Comparison of ENCODE assay signal across 20 cellular contexts in the genomic region with DNA sequence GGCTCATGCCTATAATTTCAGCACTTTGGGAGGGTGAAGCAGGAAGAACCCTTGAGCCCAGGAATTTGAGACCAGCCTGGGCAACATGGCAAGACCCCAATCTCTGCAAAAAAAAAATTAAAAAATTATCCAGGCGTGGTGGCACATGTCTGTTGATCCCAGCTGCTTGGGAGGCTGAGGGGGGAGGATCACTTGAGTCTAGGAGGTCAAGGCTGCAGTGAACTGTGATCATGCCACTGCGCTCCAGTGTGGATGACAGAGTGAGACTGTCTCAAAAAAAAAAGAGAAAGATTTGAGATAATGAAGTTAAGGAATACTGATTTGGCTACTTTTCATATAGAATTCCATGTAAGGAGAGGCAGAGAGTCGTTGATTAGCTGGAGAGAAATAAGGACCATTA.
DNase-seq lines count a peak whose midpoint lies in the region; ATAC-seq and TF ChIP-seq lines count a peak whose summit lies in the region.
"Had no signal": no experiment of that assay in that cellular context is flagged by ENCODE, and none has a peak within 500 bp of the region (broad histone marks: within the 10 kb centered on the region; RNA-seq: fewer than 3 reads in every experiment).

No MANE protein-coding gene starts in this region.

- H3K4me3 ChIP-seq in BLaER1 (no peak overlapping the region), muscle layer of duodenum (ENCODE audit: low read depth in 1 of 2, low read length in 2 of 2) (no peak overlapping the region), subcutaneous abdominal adipose tissue (ENCODE audit: low read depth in 1 of 5, low read length in 5 of 5) (no peak overlapping the region), mucosa of descending colon (no peak overlapping the region)
- H3K4me3 ChIP-seq: ovary had no signal

- no peaks in the 10 kb centered on the region for H3K27me3 ChIP-seq in BLaER1
- no peaks in the 10 kb centered on the region for H3K27me3 ChIP-seq in muscle layer of duodenum (ENCODE audit: low read depth, low read length)
- H3K27me3 ChIP-seq in subcutaneous abdominal adipose tissue (ENCODE audit: control insufficient read depth in 5 of 5, insufficient read depth in 4 of 5, low read length in 5 of 5): no peaks in the 10 kb centered on the region
- H3K27me3 ChIP-seq: ovary had no signal

- TF ChIP-seq CTCF in mucosa of descending colon (IDR thresholded peaks at IDR 0.05): no peak

- H3K4me2 ChIP-seq in BLaER1: 0 out of 2 replicates have a peak overlapping the region, but pooled peaks have one; percentile 33

- intact Hi-C loops in mucosa of descending colon (cut with DNase I, micrococcal nuclease): no loop called here

- H3K27ac ChIP-seq in BLaER1 (no peak overlapping the region), caudate nucleus (ENCODE audit: low read depth, low read length) (peak overlapping the region; percentile 50), muscle layer of duodenum (ENCODE audit: low read length) (peak overlapping the region; percentile 52), subcutaneous abdominal adipose tissue (ENCODE audit: low read depth, low read length) (peak overlapping the region; percentile 85)
- H3K27ac ChIP-seq: HL-60 had no signal

- H3K9me3 ChIP-seq in BLaER1 (no peaks in the 10 kb centered on the region), muscle layer of duodenum (ENCODE audit: control insufficient read depth in 1 of 2, low read length in 2 of 2) (no peaks in the 10 kb centered on the region), subcutaneous abdominal adipose tissue (ENCODE audit: control insufficient read depth in 5 of 5, low read length in 5 of 5) (no peaks in the 10 kb centered on the region), mucosa of descending colon (no peaks in the 10 kb centered on the region)
- H3K9me3 ChIP-seq: ovary had no signal

- no peaks in the 10 kb centered on the region for H4K20me1 ChIP-seq in BLaER1

- ATAC-seq in mucosa of descending colon (no peak), HG03354 (IDR thresholded peaks at IDR 0.05; ENCODE audit: poor library complexity, severe bottlenecking, unreplicated experiment) (no peak), HG02970 (IDR thresholded peaks at IDR 0.05; ENCODE audit: low FRiP score, unreplicated experiment) (no peak)
- ATAC-seq: HepG2; naive thymus-derived CD8-positive, alpha-beta T cell; stimulated activated naive B cell treated with anti-CD40 and anti-IgM and Interleukin-4, amounts not matched to agents 10 μg/mL and 1 μg/mL and 100 μg/mL, for 72 hours had no signal

- no peak for DNase-seq in caudate nucleus (lab: John Stamatoyannopoulos, UW)
- DNase-seq in mucosa of descending colon: no peak
- no peak for DNase-seq in stimulated activated CD4-positive, alpha-beta T cell treated with anti-CD3 and anti-CD28 coated beads, Interleukin-12 subunit alpha, Interleukin-12 subunit beta, amount 100 ng/mL, for 4 hours
- DNase-seq: activated gamma-delta T cell treated with Interleukin-2 at 50 U/mL for 16 hours; activated T-cell treated with anti-CD3 and anti-CD28 coated beads, Interleukin-2, amount 50 U/mL, for 1 hour; naive thymus-derived CD8-positive, alpha-beta T cell; NCI-H1048; NCI-H187; NCI-H2227 treated with DMSO at 0.1 percent for 48 hours; RPMI8226; stimulated activated CD4-positive, alpha-beta T cell treated with anti-CD3 and anti-CD28 coated beads, Interleukin-1b, Interleukin-23, amount 100 ng/mL, for 48 hours; stimulated activated naive B cell treated with anti-CD40 and anti-IgM and Interleukin-4, amounts not matched to agents 10 μg/mL and 1 μg/mL and 100 μg/mL, for 72 hours had no signal

- no peak overlapping the region for H3K9ac ChIP-seq in BLaER1
- peak overlapping the region in 2 of 5 donors; percentile 22 for H3K9ac ChIP-seq in subcutaneous abdominal adipose tissue (ENCODE audit: low read length in 5 of 5)

- peaks cover 10% of the 10 kb centered on the region; the same call in 1 of the 2 replicates for H3K36me3 ChIP-seq in BLaER1
- H3K36me3 ChIP-seq in muscle layer of duodenum (ENCODE audit: control insufficient read depth in 1 of 2, insufficient read depth in 2 of 2, low read length in 2 of 2): peaks cover 0 to 11% of the 10 kb centered on the region in 2 donors
- peaks cover 0 to 5% (median 0%) of the 10 kb centered on the region in 5 donors for H3K36me3 ChIP-seq in subcutaneous abdominal adipose tissue (ENCODE audit: control insufficient read depth in 5 of 5, insufficient read depth in 5 of 5, low read length in 5 of 5)
- no peaks in the 10 kb centered on the region for H3K36me3 ChIP-seq in mucosa of descending colon (ENCODE audit: low read depth)
- H3K36me3 ChIP-seq: ovary had no signal

- peaks cover 11% of the 10 kb centered on the region for H3K4me1 ChIP-seq in BLaER1
- H3K4me1 ChIP-seq in muscle layer of duodenum (ENCODE audit: control insufficient read depth in 1 of 2, insufficient read depth in 2 of 2, low read length in 2 of 2): peaks cover 0 to 23% of the 10 kb centered on the region in 2 donors
- peaks cover 15 to 55% (median 42%) of the 10 kb centered on the region in 5 donors for H3K4me1 ChIP-seq in subcutaneous abdominal adipose tissue (ENCODE audit: control insufficient read depth in 5 of 5, insufficient read depth in 5 of 5, low read length in 5 of 5)
- no peaks in the 10 kb centered on the region for H3K4me1 ChIP-seq in mucosa of descending colon (ENCODE audit: low read depth)
